15 cellular contexts compared by ENCODE assay signal in the genomic region with DNA sequence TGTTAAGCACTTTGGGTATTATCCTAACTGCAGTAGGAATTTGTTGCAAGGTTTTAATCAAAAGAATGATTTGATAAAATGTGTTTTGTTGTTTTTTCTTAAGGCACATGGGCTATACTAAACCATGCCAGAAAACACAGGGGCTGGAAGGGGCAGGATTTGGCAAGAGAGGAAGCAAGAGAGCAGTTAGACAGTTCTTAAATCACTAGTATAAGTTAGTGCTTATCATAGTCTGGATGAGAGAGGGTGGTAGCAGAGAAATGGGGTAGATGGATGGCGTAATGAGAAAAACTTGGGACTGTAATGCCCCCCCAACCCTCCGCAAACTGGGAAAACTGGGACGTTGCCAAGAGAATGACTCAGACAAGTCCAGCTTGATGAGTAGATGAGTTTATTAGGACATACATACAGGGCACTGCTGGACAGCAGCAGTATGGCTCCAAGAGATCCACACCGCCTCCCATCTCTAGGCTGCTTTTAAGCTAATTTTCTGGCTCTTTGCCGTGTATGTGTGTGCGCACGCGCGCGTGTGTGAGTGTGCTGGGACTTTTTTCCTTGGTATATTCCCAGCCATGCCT.
DNase-seq lines count a peak whose midpoint lies in the region; ATAC-seq, FAIRE-seq and TF ChIP-seq lines count a peak whose summit lies in the region.
"Had no signal": no experiment of that assay in that cellular context is flagged by ENCODE, and none has a peak within 500 bp of the region (broad histone marks: within the 10 kb centered on the region; RNA-seq: fewer than 3 reads in every experiment).

No MANE protein-coding gene starts in this region.

- no peak overlapping the region for H2AFZ ChIP-seq in astrocyte (ENCODE audit: low read depth, low read length)

- no peaks in the 10 kb centered on the region for H3K27me3 Mint-ChIP-seq in astrocyte (ENCODE audit: low read depth, unreplicated experiment)
- H3K27me3 Mint-ChIP-seq: activated CD4-positive, alpha-beta memory T cell treated with anti-CD3 and anti-CD28 coated beads, Interleukin-2, amount 10 ng/mL, durations not matched to agents 7 days and 5 days had no signal

- peaks cover 36% of the 10 kb centered on the region for H4K20me1 ChIP-seq in astrocyte (ENCODE audit: insufficient read depth, low read length)

- no peak overlapping the region for H3K27ac Mint-ChIP-seq in astrocyte (ENCODE audit: unreplicated experiment)
- H3K27ac Mint-ChIP-seq: activated CD4-positive, alpha-beta memory T cell treated with anti-CD3 and anti-CD28 coated beads, Interleukin-2, amount 10 ng/mL, durations not matched to agents 7 days and 5 days; activated naive CD4-positive, alpha-beta T cell treated with anti-CD3 and anti-CD28 coated beads, Interleukin-2, amount 50 U/mL, for 72 hours had no signal

- H3K27ac ChIP-seq in astrocyte (ENCODE audit: low read depth, low read length): no peak overlapping the region
- H3K27ac ChIP-seq: KMS-11, pancreas had no signal

- no peaks in the 10 kb centered on the region for H3K9me3 ChIP-seq in astrocyte (ENCODE audit: insufficient read depth, low read depth, low read length)
- H3K9me3 ChIP-seq: pancreas had no signal

- no peak overlapping the region for H3K4me3 ChIP-seq in astrocyte (ENCODE audit: insufficient read depth, low read depth, low read length)
- H3K4me3 ChIP-seq: pancreas had no signal

- no peak overlapping the region for H3K9ac ChIP-seq in astrocyte (ENCODE audit: low read length)
- H3K9ac ChIP-seq: KMS-11 had no signal

- FAIRE-seq in astrocyte (lab: Jason Lieb, UNC): no peak
- FAIRE-seq: kidney, pancreas had no signal

- no peaks in the 10 kb centered on the region for H3K27me3 ChIP-seq in astrocyte (ENCODE audit: insufficient read depth, low read length)
- H3K27me3 ChIP-seq: pancreas had no signal

- peaks cover 3% of the 10 kb centered on the region for H3K36me3 Mint-ChIP-seq in astrocyte (ENCODE audit: low read depth, unreplicated experiment)
- H3K36me3 Mint-ChIP-seq: activated naive CD4-positive, alpha-beta T cell treated with anti-CD3 and anti-CD28 coated beads, Interleukin-2, amount 50 U/mL, for 72 hours had no signal

- H3K4me1 ChIP-seq in astrocyte (ENCODE audit: insufficient read depth, low read length): no peaks in the 10 kb centered on the region
- H3K4me1 ChIP-seq: pancreas had no signal

- DNase-seq in HS-5 (ENCODE audit: low read depth) (peak; percentile 25), astrocyte (ENCODE audit: low read depth) (peak; percentile 74), left cardiac atrium (peak; percentile 59), stromal cell of bone marrow (ENCODE audit: low read depth) (peak; percentile 19), hippocampal formation (lab: John Stamatoyannopoulos, UW) (no peak), NCI-H1436 (lab: John Stamatoyannopoulos, UW) (no peak), NCI-H748 treated with DMSO at 0.1 percent for 48 hours (lab: John Stamatoyannopoulos, UW) (no peak), SK-N-DZ (ENCODE audit: low spot score) (no peak)
- DNase-seq: activated CD4-positive, alpha-beta memory T cell treated with anti-CD3 and anti-CD28 coated beads, Interleukin-2, amount 10 ng/mL, durations not matched to agents 7 days and 5 days; kidney; NCI-H446 treated with DMSO at 0.1 percent for 48 hours; pancreas; SW 1271 had no signal

- no peak overlapping the region for H3K4me2 ChIP-seq in astrocyte (ENCODE audit: low read length)
- H3K4me2 ChIP-seq: KMS-11 had no signal

- peaks cover 5% of the 10 kb centered on the region for H3K36me3 ChIP-seq in astrocyte (ENCODE audit: insufficient read depth, low read length)
- H3K36me3 ChIP-seq: pancreas had no signal

- peaks cover 26% of the 10 kb centered on the region for H3K79me2 ChIP-seq in astrocyte (ENCODE audit: insufficient read depth, low read length)

- H3K9me3 Mint-ChIP-seq in astrocyte (ENCODE audit: unreplicated experiment): no peaks in the 10 kb centered on the region
- H3K9me3 Mint-ChIP-seq: activated CD4-positive, alpha-beta memory T cell treated with anti-CD3 and anti-CD28 coated beads, Interleukin-2, amount 10 ng/mL, durations not matched to agents 7 days and 5 days; activated naive CD4-positive, alpha-beta T cell treated with anti-CD3 and anti-CD28 coated beads, Interleukin-2, amount 50 U/mL, for 72 hours had no signal

- peak; percentile 58 to 75 for ATAC-seq in left cardiac atrium
- ATAC-seq: activated naive CD4-positive, alpha-beta T cell treated with anti-CD3 and anti-CD28 coated beads, Interleukin-2, amount 50 U/mL, for 72 hours had no signal

- intact Hi-C loops in left cardiac atrium (cut with DNase I): no loop called here

- peaks cover 17% of the 10 kb centered on the region for H3K4me1 Mint-ChIP-seq in astrocyte (ENCODE audit: low read depth, unreplicated experiment)
- H3K4me1 Mint-ChIP-seq: activated CD4-positive, alpha-beta memory T cell treated with anti-CD3 and anti-CD28 coated beads, Interleukin-2, amount 10 ng/mL, durations not matched to agents 7 days and 5 days had no signal

- no peak overlapping the region for H3K4me3 Mint-ChIP-seq in astrocyte (ENCODE audit: unreplicated experiment)
- H3K4me3 Mint-ChIP-seq: activated CD4-positive, alpha-beta memory T cell treated with anti-CD3 and anti-CD28 coated beads, Interleukin-2, amount 10 ng/mL, durations not matched to agents 7 days and 5 days had no signal

- no peak for TF ChIP-seq CTCF in astrocyte (IDR thresholded peaks at IDR 0.05; ENCODE audit: insufficient read depth, low read depth, low read length)

Comparison
In these comparisons a context has a peak if more than half of its experiments do, and no peak if none do; other contexts are left out.
1. DNase-seq: peak in HS-5 (single experiment), astrocyte (single experiment), left cardiac atrium (single experiment) and stromal cell of bone marrow (single experiment); none in hippocampal formation (0 of 2), NCI-H1436 (single experiment), NCI-H748 treated with DMSO at 0.1 percent for 48 hours (single experiment) and SK-N-DZ (single experiment).